ENCODE assay signal across 1 cellular context in the genomic region with DNA sequence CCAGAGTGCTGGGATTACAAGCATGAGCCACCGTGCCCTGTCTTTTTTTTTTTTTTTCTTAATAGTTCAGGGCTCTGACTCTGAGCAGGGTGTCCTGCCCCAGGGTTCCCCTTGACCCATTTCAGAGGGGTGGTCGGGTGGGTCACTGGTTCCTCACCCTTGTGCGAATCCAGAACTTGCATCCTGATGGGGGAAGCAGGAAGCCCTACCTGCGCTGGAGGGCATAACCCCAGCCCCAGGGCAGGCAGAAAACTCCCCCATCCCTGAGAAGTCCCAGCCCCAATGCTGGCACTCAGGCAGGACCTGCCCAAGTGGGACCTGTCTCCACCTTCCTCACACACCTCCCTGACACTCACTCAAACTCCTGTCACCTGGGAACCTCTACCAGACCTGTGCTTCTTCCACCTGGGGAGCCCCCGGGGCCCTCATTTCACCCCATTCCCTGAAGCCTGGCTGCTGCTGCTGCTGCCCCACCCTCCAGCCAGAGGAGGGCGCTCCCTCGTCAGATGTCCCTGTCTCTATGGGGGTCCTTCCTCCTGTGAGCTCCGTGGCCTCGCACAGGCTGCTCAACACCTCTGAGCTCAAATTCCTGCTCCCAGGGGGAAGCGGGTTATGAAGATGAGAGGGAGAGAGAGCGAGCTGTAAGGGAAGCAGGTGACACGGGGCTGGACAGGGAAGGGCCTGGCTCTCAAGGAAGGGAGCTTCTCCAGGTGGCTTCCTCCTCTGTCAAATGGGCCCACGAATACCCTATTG.
TF ChIP-seq lines count a peak whose summit lies in the region.

No MANE protein-coding gene starts in this region.

TF ChIP-seq in H1, 55 proteins besides CTCF, POLR2A, EP300 and RAD21 (continued from another document):
- TF ChIP-seq, protein P1, sequence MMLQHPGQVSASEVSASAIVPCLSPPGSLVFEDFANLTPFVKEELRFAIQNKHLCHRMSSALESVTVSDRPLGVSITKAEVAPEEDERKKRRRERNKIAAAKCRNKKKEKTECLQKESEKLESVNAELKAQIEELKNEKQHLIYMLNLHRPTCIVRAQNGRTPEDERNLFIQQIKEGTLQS (IDR thresholded peaks at IDR 0.05; ENCODE audit: insufficient read depth, low read depth, low read length): no peak
- TF ChIP-seq MAX (IDR thresholded peaks at IDR 0.05) (0 out of 2 replicates have a peak, but pooled peaks have one; percentile 17), TEAD4 (IDR thresholded peaks at IDR 0.05; ENCODE audit: low read depth, low read length) (no peak), SP2 (IDR thresholded peaks at IDR 0.05; ENCODE audit: low read length) (no peak), BACH1 (IDR thresholded peaks at IDR 0.05; ENCODE audit: low read length) (no peak), JUND (IDR thresholded peaks at IDR 0.05; ENCODE audit: low read length) (no peak)
